In the genomic region with DNA sequence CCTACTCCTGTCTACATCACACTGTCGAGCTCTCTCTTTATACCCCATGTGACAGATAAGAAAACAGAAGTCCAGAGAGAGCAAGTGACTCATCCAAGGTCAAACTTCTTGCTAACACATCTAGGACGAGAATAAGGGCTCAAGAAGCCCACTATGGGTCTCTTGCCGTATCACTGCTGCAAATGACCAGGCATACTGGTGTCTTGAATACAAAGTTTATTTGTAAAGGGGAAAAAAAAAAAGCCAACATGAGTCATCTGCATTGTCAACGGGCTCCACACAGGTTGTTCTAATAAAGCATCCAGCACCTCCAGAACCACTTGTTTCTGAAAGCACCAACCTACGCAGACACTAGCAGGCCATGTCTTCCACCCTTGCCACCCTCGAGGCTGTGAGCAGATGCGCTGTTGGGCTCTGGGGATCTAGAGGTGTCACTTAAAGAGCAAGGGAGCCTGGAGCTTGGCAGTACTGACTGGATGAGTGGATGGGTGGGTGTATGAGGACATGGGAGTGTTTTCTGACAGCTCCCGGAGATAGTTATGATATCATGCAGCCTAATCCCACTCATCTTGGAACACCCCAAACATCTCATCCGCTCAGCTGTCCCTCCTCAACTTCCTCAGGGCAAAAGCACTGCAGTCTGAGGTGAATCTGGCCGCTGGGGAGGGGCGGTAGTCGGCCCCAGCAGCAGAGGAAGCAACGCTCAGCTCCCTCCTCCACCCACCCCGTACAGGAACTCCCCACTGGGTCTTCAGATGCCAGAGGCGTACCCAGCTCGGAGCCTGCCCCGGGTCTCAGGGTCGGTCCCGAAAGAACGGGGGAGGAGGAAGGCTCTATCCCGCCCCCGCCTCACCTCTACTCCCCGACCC, we compare ENCODE assay signal across 8 cellular contexts. TPM values are rescaled to one million over a fixed set of nuclear protein-coding genes. Genes with fewer than 3 reads are reported as not detected.
DNase-seq lines count a peak whose midpoint lies in the region; ATAC-seq, FAIRE-seq and TF ChIP-seq lines count a peak whose summit lies in the region.

No MANE protein-coding gene starts in this region.

- POLR2A ChIA-PET in CD8-positive, alpha-beta T cell (lab: Charles Lee): no interaction called here

- peak; percentile 72 for FAIRE-seq in GM19239 (lab: Jason Lieb, UNC)

- ATAC-seq in CD8-positive, alpha-beta T cell: peak; percentile 74
- peak; percentile 59 for ATAC-seq in HG03175 (IDR thresholded peaks at IDR 0.05; ENCODE audit: unreplicated experiment)

- no peaks in the 10 kb centered on the region for H3K36me3 Mint-ChIP-seq in CD8-positive, alpha-beta T cell
- H3K36me3 Mint-ChIP-seq in glutamatergic neuron (ENCODE audit: unreplicated experiment): no peaks in the 10 kb centered on the region

- no peaks in the 10 kb centered on the region for H3K27me3 ChIP-seq in CD8-positive, alpha-beta T cell (ENCODE audit: insufficient read depth, low read length)

- DNase-seq in CD8-positive, alpha-beta T cell: peak in 5 of 7 experiments; percentile 15 to 63 (median 25)
- DNase-seq in GM19239 (ENCODE audit: insufficient read length, low spot score) (peak; percentile 63), OCI-M1 (lab: John Stamatoyannopoulos, UW) (peak; percentile 86), glutamatergic neuron (peak; percentile 30), occipital lobe (lab: John Stamatoyannopoulos, UW) (peak; percentile 68), NCI-H1930 (lab: John Stamatoyannopoulos, UW) (no peak)
- peak; percentile 7 for DNase-seq in activated gamma-delta T cell treated with anti-CD3 and anti-CD28 coated beads, Interleukin-2, amount 50 U/mL, for 16 hours (ENCODE audit: low read depth)

- peak overlapping the region; percentile 86 for H3K4me3 Mint-ChIP-seq in CD8-positive, alpha-beta T cell
- peak overlapping the region; percentile 82 for H3K4me3 Mint-ChIP-seq in glutamatergic neuron (ENCODE audit: unreplicated experiment)

- H3K9me3 Mint-ChIP-seq in CD8-positive, alpha-beta T cell: no peaks in the 10 kb centered on the region
- peaks cover 4% of the 10 kb centered on the region for H3K9me3 Mint-ChIP-seq in glutamatergic neuron (ENCODE audit: unreplicated experiment)

- H3K36me3 ChIP-seq in CD8-positive, alpha-beta T cell (ENCODE audit: insufficient read depth, low read length): no peaks in the 10 kb centered on the region

- no peak for TF ChIP-seq CTCF in CD8-positive, alpha-beta T cell (IDR thresholded peaks at IDR 0.05)
- TF ChIP-seq CTCF in glutamatergic neuron (IDR thresholded peaks at IDR 0.05; ENCODE audit: partially characterized antibody, unreplicated experiment): no peak

- intact Hi-C loops in CD8-positive, alpha-beta T cell (cut with DNase I, micrococcal nuclease): no loop called here

- no peaks in the 10 kb centered on the region for H3K9me3 ChIP-seq in CD8-positive, alpha-beta T cell (ENCODE audit: low read length)

- H3K27ac ChIP-seq in CD8-positive, alpha-beta T cell (ENCODE audit: low read depth, low read length): no peak overlapping the region

- H3K4me3 ChIP-seq in CD8-positive, alpha-beta T cell (ENCODE audit: low read depth, low read length): peak overlapping the region; percentile 55

- H3K27me3 Mint-ChIP-seq in CD8-positive, alpha-beta T cell (ENCODE audit: low read depth): peaks cover 11% of the 10 kb centered on the region
- H3K27me3 Mint-ChIP-seq in glutamatergic neuron (ENCODE audit: unreplicated experiment): peaks cover 2% of the 10 kb centered on the region

- peaks cover 10% of the 10 kb centered on the region for H3K4me1 ChIP-seq in CD8-positive, alpha-beta T cell (ENCODE audit: insufficient read depth, low read length)

- peak overlapping the region; percentile 78 for H3K27ac Mint-ChIP-seq in CD8-positive, alpha-beta T cell
- H3K27ac Mint-ChIP-seq in glutamatergic neuron (ENCODE audit: unreplicated experiment): no peak overlapping the region

- peaks cover 18% of the 10 kb centered on the region for H3K4me1 Mint-ChIP-seq in CD8-positive, alpha-beta T cell (ENCODE audit: low read depth)
- H3K4me1 Mint-ChIP-seq in glutamatergic neuron (ENCODE audit: low read depth, unreplicated experiment): peaks cover 6% of the 10 kb centered on the region

- CTCF ChIA-PET in CD8-positive, alpha-beta T cell (lab: Charles Lee): interaction anchor here (1.0 to 1.8 kb wide), 3 partner anchors 12 to 308 kb away, joined by 3 to 9 read pairs (median 7); no protein-coding TSS in a partner anchor

RNA-seq across cellular contexts. Expression of gene SMCO4, which starts 1.1 kb away (rescaled TPM):
- 1 to 10 TPM in 1 of 2 experiments, not detected in 1; 1.9 TPM for total RNA-seq in CD8-positive, alpha-beta T cell
- total RNA-seq in glutamatergic neuron (ENCODE audit: unreplicated experiment): 3.0 TPM
- total RNA-seq in occipital lobe: 1.4 TPM

Comparison
In these comparisons a context has a peak if more than half of its experiments do, and no peak if none do; other contexts are left out.
1. DNase-seq: peak in CD8-positive, alpha-beta T cell (5 of 7), GM19239 (single experiment), OCI-M1 (single experiment), activated gamma-delta T cell treated with anti-CD3 and anti-CD28 coated beads, Interleukin-2, amount 50 U/mL, for 16 hours (single experiment), glutamatergic neuron (single experiment) and occipital lobe (single experiment); none in NCI-H1930 (0 of 2).